ENCODE assay signal across 8 cellular contexts in the genomic region with DNA sequence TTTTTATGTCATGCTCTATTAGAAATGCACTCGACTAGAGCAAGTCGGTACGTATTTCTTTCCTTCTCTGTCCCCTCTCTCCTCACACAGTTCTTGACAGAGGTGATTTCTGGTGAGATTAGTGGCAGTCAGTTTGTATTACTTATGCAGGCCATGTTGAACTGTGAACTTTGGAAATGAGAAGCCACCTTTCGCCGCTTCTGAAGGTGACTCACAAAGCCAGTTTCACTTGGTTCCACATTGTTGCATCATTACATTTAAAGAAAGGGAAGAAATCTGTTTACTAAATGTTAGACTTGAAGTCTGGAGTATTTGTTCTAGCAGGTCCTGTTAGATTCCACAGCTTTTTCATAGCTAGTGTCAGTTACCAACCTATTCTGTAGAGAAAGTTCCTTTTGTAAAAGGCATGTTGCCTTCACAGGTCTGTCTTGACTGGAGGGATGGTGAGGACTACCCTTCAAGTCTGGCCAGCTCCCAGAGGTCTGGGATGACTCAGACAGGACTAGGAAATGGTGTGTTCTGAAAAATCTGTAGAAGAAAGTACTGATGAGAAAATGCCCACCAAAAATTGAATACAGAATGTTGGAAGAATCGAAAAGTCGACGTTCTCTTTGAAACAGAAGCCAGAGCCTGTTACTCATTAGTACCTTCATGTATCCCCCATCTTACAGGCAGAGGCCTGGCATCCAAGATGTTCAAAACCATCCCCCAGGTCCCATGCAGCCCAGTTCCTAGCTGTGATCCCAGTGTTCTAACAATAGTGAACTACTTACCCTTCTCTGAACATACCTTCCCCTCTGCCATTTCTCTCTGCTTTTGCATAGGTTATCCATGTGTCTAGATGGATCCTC.
DNase-seq lines count a peak whose midpoint lies in the region; ATAC-seq and TF ChIP-seq lines count a peak whose summit lies in the region.

No MANE protein-coding gene starts in this region.

- H3K27me3 Mint-ChIP-seq in stimulated activated naive B cell treated with anti-CD40 and anti-IgM and Interleukin-4, amounts not matched to agents 10 μg/mL and 1 μg/mL and 100 μg/mL, for 72 hours: peaks cover 14 to 39% of the 10 kb centered on the region in 2 donors

- peak; percentile 56 for ATAC-seq in GM21423 (IDR thresholded peaks at IDR 0.05; ENCODE audit: unreplicated experiment)
- ATAC-seq in stimulated activated naive B cell treated with anti-CD40 and anti-IgM and Interleukin-4, amounts not matched to agents 10 μg/mL and 1 μg/mL and 100 μg/mL, for 72 hours (replicated peaks): peak; percentile 80

- H3K36me3 Mint-ChIP-seq in stimulated activated naive B cell treated with anti-CD40 and anti-IgM and Interleukin-4, amounts not matched to agents 10 μg/mL and 1 μg/mL and 100 μg/mL, for 72 hours: no peaks in the 10 kb centered on the region

- TF ChIP-seq CTCF in epithelial cell of esophagus (IDR thresholded peaks at IDR 0.05; ENCODE audit: insufficient read depth, low read depth, low read length, missing control alignments): no peak

- H3K4me3 ChIP-seq in epithelial cell of esophagus (ENCODE audit: low read length): no peak overlapping the region

- peak overlapping the region; percentile 51 for H3K4me3 Mint-ChIP-seq in stimulated activated naive B cell treated with anti-CD40 and anti-IgM and Interleukin-4, amounts not matched to agents 10 μg/mL and 1 μg/mL and 100 μg/mL, for 72 hours

- peaks cover 11 to 43% of the 10 kb centered on the region in 2 donors for H3K4me1 Mint-ChIP-seq in stimulated activated naive B cell treated with anti-CD40 and anti-IgM and Interleukin-4, amounts not matched to agents 10 μg/mL and 1 μg/mL and 100 μg/mL, for 72 hours

- H3K27ac Mint-ChIP-seq in stimulated activated naive B cell treated with anti-CD40 and anti-IgM and Interleukin-4, amounts not matched to agents 10 μg/mL and 1 μg/mL and 100 μg/mL, for 72 hours: peak overlapping the region; percentile 82

- DNase-seq in GM04503 (ENCODE audit: low read depth): peak; percentile 53
- DNase-seq in HS-27A (ENCODE audit: low read depth): peak; percentile 7
- peak; percentile 95 for DNase-seq in epithelial cell of esophagus (ENCODE audit: low read depth)
- peak; percentile 43 for DNase-seq in stimulated activated naive B cell treated with anti-CD40 and anti-IgM and Interleukin-4, amounts not matched to agents 10 μg/mL and 1 μg/mL and 100 μg/mL, for 72 hours
- no peak for DNase-seq in HK-2 (ENCODE audit: unreplicated experiment)
- DNase-seq in activated T-cell treated with anti-CD3 and anti-CD28 coated beads, Interleukin-2, amount 50 U/mL, for 1 hour: no peak
- DNase-seq in NCI-H2227 (lab: John Stamatoyannopoulos, UW; ENCODE audit: unreplicated experiment): no peak

- H3K9me3 Mint-ChIP-seq in stimulated activated naive B cell treated with anti-CD40 and anti-IgM and Interleukin-4, amounts not matched to agents 10 μg/mL and 1 μg/mL and 100 μg/mL, for 72 hours: no peaks in the 10 kb centered on the region

Comparison
In these comparisons a context has a peak if more than half of its experiments do, and no peak if none do; other contexts are left out.
1. DNase-seq: peak in GM04503 (single experiment), HS-27A (single experiment), epithelial cell of esophagus (single experiment) and stimulated activated naive B cell treated with anti-CD40 and anti-IgM and Interleukin-4, amounts not matched to agents 10 μg/mL and 1 μg/mL and 100 μg/mL, for 72 hours (single experiment); none in HK-2 (single experiment), activated T-cell treated with anti-CD3 and anti-CD28 coated beads, Interleukin-2, amount 50 U/mL, for 1 hour (single experiment) and NCI-H2227 (single experiment).